Comparison of ENCODE assay signal across 11 cellular contexts in the genomic region with DNA sequence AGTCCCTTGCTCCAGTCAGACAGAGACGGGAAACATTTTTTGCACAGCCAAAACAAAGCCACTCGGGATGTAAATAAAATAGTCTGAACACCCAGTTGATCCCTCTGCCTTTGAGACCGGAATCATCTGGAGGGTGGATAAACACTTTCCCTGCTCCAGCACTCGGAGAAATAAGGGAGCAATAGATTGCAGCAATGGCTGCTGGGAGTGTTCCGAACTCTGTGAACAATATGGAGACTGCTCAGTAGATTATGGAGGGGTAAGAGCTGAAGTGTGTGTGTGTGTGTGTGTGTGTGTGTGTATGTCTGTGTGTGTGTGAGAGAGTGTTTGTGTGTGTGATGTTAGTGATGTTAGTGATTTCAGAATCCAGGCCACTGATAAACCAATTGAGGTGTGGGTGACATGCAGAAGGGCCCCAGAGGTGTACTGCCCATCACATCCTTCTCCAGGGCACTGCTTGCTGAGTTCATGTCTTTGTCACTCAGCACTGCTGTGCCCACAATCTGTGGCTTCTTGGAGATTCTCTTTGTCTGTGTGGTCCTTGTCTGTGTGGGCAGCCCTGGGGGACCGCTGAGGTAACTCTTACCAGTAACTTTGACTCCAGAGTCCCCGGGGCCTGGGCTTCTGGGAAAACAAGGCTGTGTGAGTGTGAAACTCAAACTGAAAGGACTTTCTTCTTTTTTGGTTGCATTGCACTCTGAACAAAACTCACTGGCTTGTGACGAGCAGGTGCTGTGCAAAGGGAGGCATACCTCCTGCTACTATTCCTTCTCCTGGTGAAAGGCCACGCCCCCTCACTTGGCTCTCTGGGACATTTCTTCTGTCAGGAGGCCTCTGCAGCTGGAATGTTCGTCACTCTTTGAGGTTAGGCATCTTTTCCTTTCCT. TPM values are rescaled to one million over a fixed set of nuclear protein-coding genes. Genes with fewer than 3 reads are reported as not detected.
A peak's percentile ranks its signal among the peaks of the same experiment; 100 is the strongest.
DNase-seq lines count a peak whose midpoint lies in the region; ATAC-seq and TF ChIP-seq lines count a peak whose summit lies in the region.
"Had no signal": no experiment of that assay in that cellular context is flagged by ENCODE, and none has a peak within 500 bp of the region (broad histone marks: within the 10 kb centered on the region; RNA-seq: fewer than 3 reads in every experiment).

No MANE protein-coding gene starts in this region.

- peaks cover 0 to 4% (median 0%) of the 10 kb centered on the region in 3 donors for H3K36me3 Mint-ChIP-seq in CD8-positive, alpha-beta memory T cell
- H3K36me3 Mint-ChIP-seq in activated B cell treated with CpG ODN at 0.5 μM for 24 hours (ENCODE audit: low read depth) = no peaks in the 10 kb centered on the region

- no peaks in the 10 kb centered on the region for H3K9me3 Mint-ChIP-seq in CD8-positive, alpha-beta memory T cell
- no peaks in the 10 kb centered on the region for H3K9me3 Mint-ChIP-seq in activated B cell treated with CpG ODN at 0.5 μM for 24 hours

- H3K27ac ChIP-seq in CD8-positive, alpha-beta memory T cell (ENCODE audit: low read depth, low read length) = no peak overlapping the region
- H3K27ac ChIP-seq: psoas muscle, transverse colon had no signal

- peak overlapping the region in 1 of 7 donors; percentile 2 for H3K4me3 Mint-ChIP-seq in CD8-positive, alpha-beta memory T cell
- H3K4me3 Mint-ChIP-seq in activated B cell treated with CpG ODN at 0.5 μM for 24 hours = peak overlapping the region; percentile 41

- peak overlapping the region in 5 of 8 donors; percentile 6 to 73 (median 48) for H3K27ac Mint-ChIP-seq in CD8-positive, alpha-beta memory T cell
- peak overlapping the region; percentile 87 for H3K27ac Mint-ChIP-seq in activated B cell treated with CpG ODN at 0.5 μM for 24 hours

- TF ChIP-seq CTCF in activated B cell treated with CpG ODN at 0.5 μM for 24 hours (IDR thresholded peaks at IDR 0.05) = no peak

- H3K9me3 ChIP-seq in CD8-positive, alpha-beta memory T cell (ENCODE audit: low read length) = no peaks in the 10 kb centered on the region
- H3K9me3 ChIP-seq: psoas muscle, transverse colon had no signal

- H3K27me3 Mint-ChIP-seq in CD8-positive, alpha-beta memory T cell = no peaks in the 10 kb centered on the region
- peaks cover 2% of the 10 kb centered on the region for H3K27me3 Mint-ChIP-seq in activated B cell treated with CpG ODN at 0.5 μM for 24 hours

- no peak overlapping the region for H3K4me3 ChIP-seq in CD8-positive, alpha-beta memory T cell (ENCODE audit: low read length)
- H3K4me3 ChIP-seq: psoas muscle, transverse colon had no signal

- no peaks in the 10 kb centered on the region for H3K36me3 ChIP-seq in CD8-positive, alpha-beta memory T cell (ENCODE audit: insufficient read depth, low read length)
- H3K36me3 ChIP-seq: transverse colon had no signal

- peaks cover 45% of the 10 kb centered on the region for H3K4me1 ChIP-seq in CD8-positive, alpha-beta memory T cell (ENCODE audit: insufficient read depth, low read length)
- H3K4me1 ChIP-seq: psoas muscle, transverse colon had no signal

- no peaks in the 10 kb centered on the region for H3K27me3 ChIP-seq in CD8-positive, alpha-beta memory T cell (ENCODE audit: insufficient read depth, low read length, poor library complexity, severe bottlenecking)
- H3K27me3 ChIP-seq: transverse colon had no signal

- ATAC-seq in GM19035 (IDR thresholded peaks at IDR 0.05; ENCODE audit: unreplicated experiment) (peak; percentile 68), HG03025 (IDR thresholded peaks at IDR 0.05; ENCODE audit: low FRiP score, unreplicated experiment) (peak; percentile 61), activated B cell treated with CpG ODN at 0.5 μM for 24 hours (ENCODE audit: low read depth) (peak; percentile 33)
- ATAC-seq: psoas muscle had no signal

- intact Hi-C loops in activated B cell treated with CpG ODN at 0.5 μM for 24 hours (cut with micrococcal nuclease) = no loop called here

- DNase-seq in CD8-positive, alpha-beta memory T cell = no peak
- DNase-seq in activated B cell treated with CpG ODN at 0.5 μM for 24 hours (peak; percentile 33), SHP77 (lab: John Stamatoyannopoulos, UW) (no peak), GOT3 (lab: John Stamatoyannopoulos, UW) (no peak), NCI-H1092 (lab: John Stamatoyannopoulos, UW) (no peak), EL (no peak)
- DNase-seq: NCI-H1417, psoas muscle, transverse colon had no signal

- H3K4me1 Mint-ChIP-seq in CD8-positive, alpha-beta memory T cell = peaks cover 51 to 58% (median 57%) of the 10 kb centered on the region in 3 donors
- peaks cover 76% of the 10 kb centered on the region for H3K4me1 Mint-ChIP-seq in activated B cell treated with CpG ODN at 0.5 μM for 24 hours

- CTCF ChIA-PET in CD8-positive, alpha-beta memory T cell (lab: Charles Lee) = interaction anchor here (1.5 to 3.3 kb wide), 3 partner anchors 17 to 19 kb away, joined by 3 to 17 read pairs (median 7); no protein-coding TSS in a partner anchor
- CTCF ChIA-PET in activated B cell treated with CpG ODN at 0.5 μM for 24 hours (lab: Charles Lee) = interaction anchor here (1.0 kb wide), 1 partner anchor 8 kb away, joined by 4 read pairs; no protein-coding TSS in a partner anchor

- POLR2A ChIA-PET in CD8-positive, alpha-beta memory T cell (lab: Charles Lee) = no interaction called here
- POLR2A ChIA-PET in activated B cell treated with CpG ODN at 0.5 μM for 24 hours (lab: Charles Lee) = interaction anchor here (0.5 to 6.5 kb wide), 3 partner anchors 13 to 213 kb away, joined by 3 to 50 read pairs (median 6); no protein-coding TSS in a partner anchor

RNA-seq across cellular contexts. Expression of gene CRYGS, which starts 23.0 kb away (rescaled TPM):
- total RNA-seq in CD8-positive, alpha-beta memory T cell = 1 to 10 TPM; 2.7 to 3.0 TPM
- not detected for polyA plus RNA-seq in CD8-positive, alpha-beta memory T cell
- 4.0 and 4.6 TPM in 2 replicates for total RNA-seq in activated B cell treated with CpG ODN at 0.5 μM for 24 hours

RNA-seq across cellular contexts. Expression of gene TBCCD1, which starts 45.9 kb away (rescaled TPM):
- 10 to 100 TPM; 17.6 to 18.3 TPM for total RNA-seq in CD8-positive, alpha-beta memory T cell
- 26.0 TPM for polyA plus RNA-seq in CD8-positive, alpha-beta memory T cell
- 11.9 and 15.4 TPM in 2 replicates for total RNA-seq in activated B cell treated with CpG ODN at 0.5 μM for 24 hours

RNA-seq across cellular contexts. Expression of gene DNAJB11, which starts 49.3 kb away (rescaled TPM):
- 10 to 100 TPM; 62.7 to 65.6 TPM for total RNA-seq in CD8-positive, alpha-beta memory T cell
- polyA plus RNA-seq in CD8-positive, alpha-beta memory T cell = 48.9 TPM
- total RNA-seq in activated B cell treated with CpG ODN at 0.5 μM for 24 hours = 51.3 and 52.5 TPM in 2 replicates
